Comparison of ENCODE assay signal across 8 cellular contexts in the genomic region with DNA sequence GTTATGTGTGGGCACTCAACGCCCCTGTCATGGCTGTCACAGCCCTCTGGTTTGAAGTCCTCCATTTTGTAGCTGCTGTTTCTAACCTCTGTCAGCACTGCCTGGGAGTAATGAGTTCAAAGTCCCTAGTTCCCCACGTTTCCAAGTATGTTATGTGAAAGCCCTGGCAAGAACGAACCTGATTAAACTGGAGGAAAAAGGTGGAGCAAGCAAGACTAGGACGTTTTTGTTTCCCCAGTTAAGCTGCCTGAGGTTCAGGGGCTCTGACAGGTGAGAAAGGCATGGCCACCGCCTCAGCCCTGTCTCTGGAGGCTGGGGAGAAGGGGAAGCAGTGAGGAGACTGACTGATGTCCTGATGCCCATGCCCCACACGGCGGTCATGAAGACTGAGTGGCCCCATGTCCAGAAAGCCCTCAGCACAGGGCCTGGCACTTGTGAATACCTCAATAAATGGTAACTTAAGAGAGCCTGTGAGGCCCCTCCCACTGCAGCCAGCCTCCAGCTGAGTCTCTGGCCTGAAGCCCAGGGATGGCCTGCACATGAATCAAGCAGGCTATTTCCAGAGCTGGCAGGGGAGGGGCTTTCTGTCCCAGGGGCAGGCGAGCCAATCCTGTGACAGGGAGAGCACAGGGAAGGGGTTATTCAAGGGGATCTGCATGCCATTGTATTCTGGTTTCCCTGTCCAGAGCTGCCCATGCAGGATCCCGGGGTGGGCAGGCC.
DNase-seq lines count a peak whose midpoint lies in the region; ATAC-seq and TF ChIP-seq lines count a peak whose summit lies in the region.

No MANE protein-coding gene starts in this region.

- H3K27ac ChIP-seq in RWPE2 (ENCODE audit: poor library complexity, severe bottlenecking) (peak overlapping the region; percentile 11), muscle layer of duodenum (ENCODE audit: low read length) (peak overlapping the region; percentile 53)

- H3K27me3 ChIP-seq in RWPE2 (ENCODE audit: insufficient read depth, poor library complexity, severe bottlenecking) (no peaks in the 10 kb centered on the region), muscle layer of duodenum (ENCODE audit: low read depth, low read length) (no peaks in the 10 kb centered on the region)

- no peak overlapping the region for H3K27ac Mint-ChIP-seq in activated T-helper 2 cell treated with anti-CD3 and anti-CD28 coated beads, Interferon-gamma antibody, Interleukin-2, Interleukin-4, amounts not matched to agents 10 μg/mL and 5 μg/mL and 100 μg/mL, durations not matched to agents 14 hours and 24 hours and 36 hours

- H3K4me1 Mint-ChIP-seq in activated T-helper 2 cell treated with anti-CD3 and anti-CD28 coated beads, Interferon-gamma antibody, Interleukin-2, Interleukin-4, amounts not matched to agents 10 μg/mL and 5 μg/mL and 100 μg/mL, durations not matched to agents 14 hours and 24 hours and 36 hours (ENCODE audit: low read depth) = peaks cover 9% of the 10 kb centered on the region

- no peaks in the 10 kb centered on the region for H3K27me3 Mint-ChIP-seq in activated T-helper 2 cell treated with anti-CD3 and anti-CD28 coated beads, Interferon-gamma antibody, Interleukin-2, Interleukin-4, amounts not matched to agents 10 μg/mL and 5 μg/mL and 100 μg/mL, durations not matched to agents 14 hours and 24 hours and 36 hours (ENCODE audit: low read depth)

- intact Hi-C loops in activated T-helper 2 cell treated with anti-CD3 and anti-CD28 coated beads, Interferon-gamma antibody, Interleukin-2, Interleukin-4, amounts not matched to agents 10 μg/mL and 5 μg/mL and 100 μg/mL, durations not matched to agents 14 hours and 24 hours and 36 hours (cut with micrococcal nuclease) = loop anchor here (1.0 kb wide), 2 partner anchors 110 to 116 kb away; no protein-coding TSS in a partner anchor

- peak; percentile 91 for DNase-seq in HPDE6-E6E7 (ENCODE audit: extremely low spot score)
- DNase-seq in RWPE2 (ENCODE audit: low spot score) = peak; percentile 92
- DNase-seq in fibroblast of gingiva (ENCODE audit: low read depth) = peak; percentile 88
- DNase-seq in activated CD4-positive, alpha-beta T cell treated with anti-CD3 and anti-CD28 coated beads for 48 hours = no peak
- DNase-seq in activated T-helper 2 cell treated with anti-CD3 and anti-CD28 coated beads, Interferon-gamma antibody, Interleukin-2, Interleukin-4, amounts not matched to agents 10 μg/mL and 5 μg/mL and 100 μg/mL, durations not matched to agents 14 hours and 24 hours and 36 hours (ENCODE audit: low spot score) = no peak
- DNase-seq in OCI-M2 (lab: John Stamatoyannopoulos, UW; ENCODE audit: unreplicated experiment) = no peak

- no peaks in the 10 kb centered on the region for H3K9me3 ChIP-seq in RWPE2 (ENCODE audit: severe bottlenecking)
- H3K9me3 ChIP-seq in muscle layer of duodenum (ENCODE audit: control insufficient read depth in 1 of 2, low read length in 2 of 2) = no peaks in the 10 kb centered on the region

- peaks cover 27% of the 10 kb centered on the region for H3K4me1 ChIP-seq in RWPE2 (ENCODE audit: insufficient read depth, poor library complexity, severe bottlenecking)
- H3K4me1 ChIP-seq in muscle layer of duodenum (ENCODE audit: control insufficient read depth in 1 of 2, insufficient read depth in 2 of 2, low read length in 2 of 2) = peaks cover 30 to 67% of the 10 kb centered on the region in 2 donors

- TF ChIP-seq CTCF in RWPE2 (IDR thresholded peaks at IDR 0.05; ENCODE audit: poor library complexity, severe bottlenecking) = no peak

- H3K36me3 Mint-ChIP-seq in activated T-helper 2 cell treated with anti-CD3 and anti-CD28 coated beads, Interferon-gamma antibody, Interleukin-2, Interleukin-4, amounts not matched to agents 10 μg/mL and 5 μg/mL and 100 μg/mL, durations not matched to agents 14 hours and 24 hours and 36 hours (ENCODE audit: low read depth) = peaks cover 12% of the 10 kb centered on the region

- no peak overlapping the region for H3K4me3 Mint-ChIP-seq in activated T-helper 2 cell treated with anti-CD3 and anti-CD28 coated beads, Interferon-gamma antibody, Interleukin-2, Interleukin-4, amounts not matched to agents 10 μg/mL and 5 μg/mL and 100 μg/mL, durations not matched to agents 14 hours and 24 hours and 36 hours (ENCODE audit: low read depth)

- ATAC-seq in RWPE2 (ENCODE audit: low read depth) (peak; percentile 78), GM19035 (IDR thresholded peaks at IDR 0.05; ENCODE audit: unreplicated experiment) (no peak)

- H3K9me3 Mint-ChIP-seq in activated T-helper 2 cell treated with anti-CD3 and anti-CD28 coated beads, Interferon-gamma antibody, Interleukin-2, Interleukin-4, amounts not matched to agents 10 μg/mL and 5 μg/mL and 100 μg/mL, durations not matched to agents 14 hours and 24 hours and 36 hours = no peaks in the 10 kb centered on the region

- H3K4me3 ChIP-seq in RWPE2 (ENCODE audit: severe bottlenecking) (no peak overlapping the region), muscle layer of duodenum (ENCODE audit: low read depth in 1 of 2, low read length in 2 of 2) (peak overlapping the region; percentile 2 to 8)

- H3K36me3 ChIP-seq in RWPE2 (ENCODE audit: low read depth) (peaks cover 12% of the 10 kb centered on the region), muscle layer of duodenum (ENCODE audit: control insufficient read depth in 1 of 2, insufficient read depth in 2 of 2, low read length in 2 of 2) (no peaks in the 10 kb centered on the region)

Comparison
In these comparisons a context has a peak if more than half of its experiments do, and no peak if none do; other contexts are left out.
1. DNase-seq: peak in HPDE6-E6E7 (single experiment), RWPE2 (single experiment) and fibroblast of gingiva (single experiment); none in activated CD4-positive, alpha-beta T cell treated with anti-CD3 and anti-CD28 coated beads for 48 hours (single experiment), activated T-helper 2 cell treated with anti-CD3 and anti-CD28 coated beads, Interferon-gamma antibody, Interleukin-2, Interleukin-4, amounts not matched to agents 10 μg/mL and 5 μg/mL and 100 μg/mL, durations not matched to agents 14 hours and 24 hours and 36 hours (single experiment) and OCI-M2 (single experiment).